In the genomic region with DNA sequence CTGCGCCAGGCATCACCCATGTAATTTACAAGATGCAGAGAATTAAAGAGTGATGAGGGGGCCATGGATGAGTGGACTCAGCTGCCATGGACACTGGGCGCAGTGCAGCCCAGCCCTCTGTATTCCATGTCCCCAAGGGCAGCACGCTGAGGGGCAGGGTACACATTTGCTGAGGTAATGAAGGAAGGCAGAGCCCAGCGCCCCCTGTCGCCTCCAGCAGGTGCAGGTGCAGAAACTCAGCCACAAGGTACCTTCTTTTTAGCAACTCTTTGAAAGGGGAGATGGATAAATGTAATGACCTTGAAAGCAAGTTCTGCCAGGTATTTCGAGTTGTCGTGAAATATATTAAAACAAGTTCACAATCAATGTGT, we compare ENCODE assay signal across 17 cellular contexts. TPM values are rescaled to one million over a fixed set of nuclear protein-coding genes. Genes with fewer than 3 reads are reported as not detected.
DNase-seq lines count a peak whose midpoint lies in the region; ATAC-seq and TF ChIP-seq lines count a peak whose summit lies in the region.
"Had no signal": no experiment of that assay in that cellular context is flagged by ENCODE, and none has a peak within 500 bp of the region (broad histone marks: within the 10 kb centered on the region; RNA-seq: fewer than 3 reads in every experiment).

No MANE protein-coding gene starts in this region.

- DNase-seq in NB4 (ENCODE audit: low read depth): no peak
- peak; percentile 69 for DNase-seq in WTC11 (ENCODE audit: low spot score)
- no peak for DNase-seq in neural crest cell (ENCODE audit: low read depth, low spot score)
- DNase-seq in left lobe of liver (ENCODE audit: low spot score): no peak
- no peak for DNase-seq in MCF 10A (ENCODE audit: unreplicated experiment)
- DNase-seq in activated CD4-positive, alpha-beta memory T cell treated with anti-CD3 and anti-CD28 coated beads, Interleukin-2, amount 10 ng/mL, durations not matched to agents 7 days and 5 days: no peak
- DNase-seq: activated CD4-positive, alpha-beta T cell treated with anti-CD3 and anti-CD28 coated beads for 4 hours; activated effector memory CD4-positive, alpha-beta T cell treated with Interleukin-2 at 50 U/mL for 16 hours; colonic mucosa; DMS79; posterior cingulate gyrus had no signal

- no peaks in the 10 kb centered on the region for H3K9me3 Mint-ChIP-seq in WTC11
- no peaks in the 10 kb centered on the region for H3K9me3 Mint-ChIP-seq in neural crest cell
- H3K9me3 Mint-ChIP-seq in MCF 10A (ENCODE audit: unreplicated experiment): no peaks in the 10 kb centered on the region
- H3K9me3 Mint-ChIP-seq in activated CD4-positive, alpha-beta memory T cell treated with anti-CD3 and anti-CD28 coated beads, Interleukin-2, amount 10 ng/mL, durations not matched to agents 7 days and 5 days: no peaks in the 10 kb centered on the region

- no TSS peak for BruUV-seq in MCF 10A (replicated peaks; lab: Mats Ljungman, UMichigan)

- POLR2A ChIA-PET in WTC11 (lab: Charles Lee): no interaction called here
- POLR2A ChIA-PET in MCF 10A (lab: Yijun Ruan, JAX): interaction anchor here (0.8 kb wide), 1 partner anchor 59 kb away, joined by 5 read pairs; no protein-coding TSS in a partner anchor
- POLR2A ChIA-PET in activated CD4-positive, alpha-beta memory T cell treated with anti-CD3 and anti-CD28 coated beads, Interleukin-2, amount 10 ng/mL, durations not matched to agents 7 days and 5 days (lab: Charles Lee): no interaction called here

- CTCF ChIA-PET in WTC11 (lab: Charles Lee) (interaction anchor here (0.6 to 1.6 kb wide), 9 partner anchors 10 to 262 kb away, joined by 3 to 12 read pairs (median 5); a partner anchor contains a TSS), MCF 10A (lab: Yijun Ruan, JAX) (interaction anchor here (0.6 to 2.3 kb wide), 5 partner anchors 11 to 123 kb away, joined by 3 to 16 read pairs (median 4); no protein-coding TSS in a partner anchor)
- CTCF ChIA-PET in activated CD4-positive, alpha-beta memory T cell treated with anti-CD3 and anti-CD28 coated beads, Interleukin-2, amount 10 ng/mL, durations not matched to agents 7 days and 5 days (lab: Charles Lee): no interaction called here

- H3K4me1 Mint-ChIP-seq in WTC11 (peaks cover 27% of the 10 kb centered on the region), neural crest cell (peaks cover 15% of the 10 kb centered on the region), MCF 10A (ENCODE audit: insufficient read depth, unreplicated experiment) (peaks cover 18% of the 10 kb centered on the region)
- peaks cover 8% of the 10 kb centered on the region for H3K4me1 Mint-ChIP-seq in activated CD4-positive, alpha-beta memory T cell treated with anti-CD3 and anti-CD28 coated beads, Interleukin-2, amount 10 ng/mL, durations not matched to agents 7 days and 5 days

- no peak for TF ChIP-seq POLR2A in NB4 (IDR thresholded peaks at IDR 0.05; ENCODE audit: extremely low read depth, insufficient read length)

- TF ChIP-seq CTCF in GM12874 (IDR thresholded peaks at IDR 0.05; ENCODE audit: insufficient read depth, low read depth, low read length): peak; percentile 39; the same call in 1 of the 2 replicates
- TF ChIP-seq CTCF in NB4 (IDR thresholded peaks at IDR 0.05; ENCODE audit: low read depth, low read length): peak; percentile 41
- TF ChIP-seq CTCF in WTC11 (IDR thresholded peaks at IDR 0.05): peak; percentile 32; the same call in 1 of the 2 replicates
- peak; percentile 53 for TF ChIP-seq CTCF in neural crest cell (conservative IDR thresholded peaks at IDR 0.05)
- no peak for TF ChIP-seq CTCF in MCF 10A (IDR thresholded peaks at IDR 0.05; ENCODE audit: unreplicated experiment)

- no peak overlapping the region for H3K4me3 ChIP-seq in NB4 (ENCODE audit: low read depth, low read length)
- H3K4me3 ChIP-seq: colonic mucosa, gastroesophageal sphincter, lung, suprapubic skin had no signal

- no peaks in the 10 kb centered on the region; the same call in 1 of the 2 replicates for H3K27me3 Mint-ChIP-seq in WTC11 (ENCODE audit: low read depth)
- H3K27me3 Mint-ChIP-seq in neural crest cell (ENCODE audit: low read depth): peaks cover 9% of the 10 kb centered on the region
- H3K27me3 Mint-ChIP-seq in MCF 10A (ENCODE audit: insufficient read depth, unreplicated experiment): no peaks in the 10 kb centered on the region
- H3K27me3 Mint-ChIP-seq in activated CD4-positive, alpha-beta memory T cell treated with anti-CD3 and anti-CD28 coated beads, Interleukin-2, amount 10 ng/mL, durations not matched to agents 7 days and 5 days: peaks cover 18% of the 10 kb centered on the region

- intact Hi-C loops in MCF 10A (cut with micrococcal nuclease): no loop called here

- peak; percentile 76 for ATAC-seq in WTC11
- ATAC-seq in GM21381 (IDR thresholded peaks at IDR 0.05; ENCODE audit: unreplicated experiment): no peak
- ATAC-seq in left lobe of liver: no peak
- ATAC-seq: gastroesophageal sphincter had no signal

- H3K36me3 Mint-ChIP-seq in WTC11: no peaks in the 10 kb centered on the region
- no peaks in the 10 kb centered on the region for H3K36me3 Mint-ChIP-seq in neural crest cell (ENCODE audit: low read depth)
- H3K36me3 Mint-ChIP-seq in MCF 10A (ENCODE audit: insufficient read depth, unreplicated experiment): no peaks in the 10 kb centered on the region
- H3K36me3 Mint-ChIP-seq in activated CD4-positive, alpha-beta memory T cell treated with anti-CD3 and anti-CD28 coated beads, Interleukin-2, amount 10 ng/mL, durations not matched to agents 7 days and 5 days (ENCODE audit: low read depth): no peaks in the 10 kb centered on the region

- no peak overlapping the region for H3K4me3 Mint-ChIP-seq in WTC11
- H3K4me3 Mint-ChIP-seq in neural crest cell: no peak overlapping the region
- H3K4me3 Mint-ChIP-seq in MCF 10A (ENCODE audit: unreplicated experiment): no peak overlapping the region
- H3K4me3 Mint-ChIP-seq in activated CD4-positive, alpha-beta memory T cell treated with anti-CD3 and anti-CD28 coated beads, Interleukin-2, amount 10 ng/mL, durations not matched to agents 7 days and 5 days: no peak overlapping the region

- no peak overlapping the region for H3K27ac Mint-ChIP-seq in WTC11
- no peak overlapping the region for H3K27ac Mint-ChIP-seq in neural crest cell (ENCODE audit: unreplicated experiment)
- H3K27ac Mint-ChIP-seq in MCF 10A (ENCODE audit: low read depth, unreplicated experiment): no peak overlapping the region
- H3K27ac Mint-ChIP-seq in activated CD4-positive, alpha-beta memory T cell treated with anti-CD3 and anti-CD28 coated beads, Interleukin-2, amount 10 ng/mL, durations not matched to agents 7 days and 5 days: no peak overlapping the region

TF ChIP-seq in WTC11, 78 proteins besides CTCF, POLR2A, EP300 and RAD21 (continues in another document):
- TF ChIP-seq GTF2I (CRISPR knock-in tag; conservative IDR thresholded peaks at IDR 0.05) (no peak), FOXP1 (CRISPR knock-in tag; IDR thresholded peaks at IDR 0.05; ENCODE audit: borderline replicate concordance) (no peak), FOXJ3 (CRISPR knock-in tag; IDR thresholded peaks at IDR 0.05; ENCODE audit: borderline replicate concordance) (no peak), SMAD3 (CRISPR knock-in tag; IDR thresholded peaks at IDR 0.05; ENCODE audit: borderline replicate concordance) (no peak), OVOL2 (CRISPR knock-in tag; IDR thresholded peaks at IDR 0.05; ENCODE audit: borderline replicate concordance) (no peak), NFYB (CRISPR knock-in tag; conservative IDR thresholded peaks at IDR 0.05; ENCODE audit: low read depth) (no peak), ZNF396 (CRISPR knock-in tag; IDR thresholded peaks at IDR 0.05; ENCODE audit: borderline replicate concordance) (no peak), PRRX2 (CRISPR knock-in tag; IDR thresholded peaks at IDR 0.05) (no peak), ZNF121 (CRISPR knock-in tag; IDR thresholded peaks at IDR 0.05) (no peak), EMX1 (CRISPR knock-in tag; IDR thresholded peaks at IDR 0.05) (no peak)
- TF ChIP-seq, protein P1, sequence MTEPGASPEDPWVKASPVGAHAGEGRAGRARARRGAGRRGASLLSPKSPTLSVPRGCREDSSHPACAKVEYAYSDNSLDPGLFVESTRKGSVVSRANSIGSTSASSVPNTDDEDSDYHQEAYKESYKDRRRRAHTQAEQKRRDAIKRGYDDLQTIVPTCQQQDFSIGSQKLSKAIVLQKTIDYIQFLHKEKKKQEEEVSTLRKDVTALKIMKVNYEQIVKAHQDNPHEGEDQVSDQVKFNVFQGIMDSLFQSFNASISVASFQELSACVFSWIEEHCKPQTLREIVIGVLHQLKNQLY (CRISPR knock-in tag; IDR thresholded peaks at IDR 0.05): no peak
- TF ChIP-seq, protein P2, sequence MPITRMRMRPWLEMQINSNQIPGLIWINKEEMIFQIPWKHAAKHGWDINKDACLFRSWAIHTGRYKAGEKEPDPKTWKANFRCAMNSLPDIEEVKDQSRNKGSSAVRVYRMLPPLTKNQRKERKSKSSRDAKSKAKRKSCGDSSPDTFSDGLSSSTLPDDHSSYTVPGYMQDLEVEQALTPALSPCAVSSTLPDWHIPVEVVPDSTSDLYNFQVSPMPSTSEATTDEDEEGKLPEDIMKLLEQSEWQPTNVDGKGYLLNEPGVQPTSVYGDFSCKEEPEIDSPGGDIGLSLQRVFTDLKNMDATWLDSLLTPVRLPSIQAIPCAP (CRISPR knock-in tag; IDR thresholded peaks at IDR 0.05): no peak

RNA-seq across cellular contexts. Expression of a gene that starts 7.1 kb away (rescaled TPM):
- 0.05 to 0.21 TPM (median 0.09 TPM) in 3 replicates for total RNA-seq in WTC11 (2021)
- total RNA-seq in neural crest cell: 0.44 and 0.50 TPM in 2 replicates
- 4.8 TPM for total RNA-seq in left lobe of liver
- total RNA-seq in MCF 10A (2022): not detected in 2 replicates
- 1 to 10 TPM; 5.1 to 5.6 TPM for total RNA-seq in activated CD4-positive, alpha-beta memory T cell treated with anti-CD3 and anti-CD28 coated beads, Interleukin-2, amount 10 ng/mL, durations not matched to agents 7 days and 5 days

RNA-seq across cellular contexts. Expression of a gene that starts 29.5 kb away (rescaled TPM):
- total RNA-seq in WTC11 (2021) (0.34 to 1.0 TPM (median 0.92 TPM) in 3 replicates), neural crest cell (0.12 and 0.16 TPM in 2 replicates), left lobe of liver (2.2 TPM), MCF 10A (2022) (15.4 and 36.2 TPM in 2 replicates)
- total RNA-seq in activated CD4-positive, alpha-beta memory T cell treated with anti-CD3 and anti-CD28 coated beads, Interleukin-2, amount 10 ng/mL, durations not matched to agents 7 days and 5 days: not detected

RNA-seq across cellular contexts. Expression of a gene that starts 43.9 kb away (rescaled TPM):
- total RNA-seq in WTC11 (2021) (not detected in 3 replicates), neural crest cell (not detected in 2 replicates), left lobe of liver (not detected), MCF 10A (2022) (not detected in 2 replicates)
- total RNA-seq in activated CD4-positive, alpha-beta memory T cell treated with anti-CD3 and anti-CD28 coated beads, Interleukin-2, amount 10 ng/mL, durations not matched to agents 7 days and 5 days: not detected
- total RNA-seq: colonic mucosa, lung, Right ventricle myocardium inferior, suprapubic skin had no signal
